Comparison of ENCODE assay signal across 30 cellular contexts in genomic region chr4:144703494-144703893, GRCh38. TPM values are rescaled to one million over a fixed set of nuclear protein-coding genes. Genes with fewer than 3 reads are reported as not detected.
"Had no signal": no experiment of that assay in that cellular context is flagged by ENCODE, and none has a peak within 500 bp of the region (broad histone marks: within the 10 kb centered on the region; RNA-seq: fewer than 3 reads in every experiment).

No MANE protein-coding gene starts in this region.

- H3K4me3 Mint-ChIP-seq: activated CD4-positive, alpha-beta memory T cell treated with anti-CD3 and anti-CD28 coated beads, Interleukin-2, amount 10 ng/mL, durations not matched to agents 7 days and 5 days; activated CD4-positive, alpha-beta T cell treated with anti-CD3 and anti-CD28 coated beads, Interleukin-2, amount 10 ng/mL, durations not matched to agents 24 days and 14 days; activated naive CD4-positive, alpha-beta T cell treated with anti-CD3 and anti-CD28 coated beads, Interleukin-2, amount 50 U/mL, for 24 hours; activated naive CD8-positive, alpha-beta T cell treated with anti-CD3 and anti-CD28 coated beads, Interleukin-2, amount 50 U/mL, for 24 hours; activated T-cell treated with anti-CD3 and anti-CD28 coated beads, Interleukin-2, amount 50 U/mL, for 4 hours; endodermal cell; nephron; stimulated activated memory B cell treated with anti-CD40 and anti-IgM and Interleukin-4, amounts not matched to agents 10 μg/mL and 1 μg/mL and 100 μg/mL, for 72 hours; stimulated activated naive CD8-positive, alpha-beta T cell treated with anti-CD3 and anti-CD28 coated beads, Interleukin-15, amount 100 ng/mL, for 72 hours; T-helper 1 cell treated with Interleukin-12 subunit alpha and Interleukin-12 subunit beta and Interleukin-4 antibody, amounts not matched to agents 30 μg/mL and 1 μg/mL, for 36 hours had no signal

- H3K27ac Mint-ChIP-seq: activated CD4-positive, alpha-beta memory T cell treated with anti-CD3 and anti-CD28 coated beads, Interleukin-2, amount 10 ng/mL, durations not matched to agents 7 days and 5 days; activated CD4-positive, alpha-beta T cell treated with anti-CD3 and anti-CD28 coated beads, Interleukin-2, amount 10 ng/mL, durations not matched to agents 24 days and 14 days; activated naive CD4-positive, alpha-beta T cell treated with anti-CD3 and anti-CD28 coated beads, Interleukin-2, amount 50 U/mL, for 24 hours; activated naive CD8-positive, alpha-beta T cell treated with anti-CD3 and anti-CD28 coated beads, Interleukin-2, amount 50 U/mL, for 24 hours; activated T-helper 2 cell treated with anti-CD3 and anti-CD28 coated beads, Interferon-gamma antibody, Interleukin-2, Interleukin-4, amounts not matched to agents 10 μg/mL and 5 μg/mL and 100 μg/mL, durations not matched to agents 14 hours and 24 hours and 36 hours; endodermal cell; nephron; stimulated activated memory B cell treated with anti-CD40 and anti-IgM and Interleukin-4, amounts not matched to agents 10 μg/mL and 1 μg/mL and 100 μg/mL, for 72 hours; stimulated activated naive CD8-positive, alpha-beta T cell treated with anti-CD3 and anti-CD28 coated beads, Interleukin-15, amount 100 ng/mL, for 72 hours; T-helper 1 cell treated with Interleukin-12 subunit alpha and Interleukin-12 subunit beta and Interleukin-4 antibody, amounts not matched to agents 30 μg/mL and 1 μg/mL, for 36 hours had no signal

- H3K36me3 Mint-ChIP-seq: activated naive CD4-positive, alpha-beta T cell treated with anti-CD3 and anti-CD28 coated beads, Interleukin-2, amount 50 U/mL, for 24 hours; stimulated activated memory B cell treated with anti-CD40 and anti-IgM and Interleukin-4, amounts not matched to agents 10 μg/mL and 1 μg/mL and 100 μg/mL, for 72 hours had no signal

- H3K4me1 Mint-ChIP-seq: activated CD4-positive, alpha-beta memory T cell treated with anti-CD3 and anti-CD28 coated beads, Interleukin-2, amount 10 ng/mL, durations not matched to agents 7 days and 5 days; activated CD4-positive, alpha-beta T cell treated with anti-CD3 and anti-CD28 coated beads, Interleukin-2, amount 10 ng/mL, durations not matched to agents 24 days and 14 days; activated naive CD4-positive, alpha-beta T cell treated with anti-CD3 and anti-CD28 coated beads, Interleukin-2, amount 50 U/mL, for 24 hours; activated naive CD8-positive, alpha-beta T cell treated with anti-CD3 and anti-CD28 coated beads, Interleukin-2, amount 50 U/mL, for 24 hours; stimulated activated memory B cell treated with anti-CD40 and anti-IgM and Interleukin-4, amounts not matched to agents 10 μg/mL and 1 μg/mL and 100 μg/mL, for 72 hours; stimulated activated naive CD8-positive, alpha-beta T cell treated with anti-CD3 and anti-CD28 coated beads, Interleukin-15, amount 100 ng/mL, for 72 hours had no signal

- H3K27ac ChIP-seq: esophagus muscularis mucosa, left lung, lower lobe of right lung, parathyroid adenoma, psoas muscle, tibial nerve, uterus, VCaP had no signal

- H3K9me3 Mint-ChIP-seq: activated CD4-positive, alpha-beta memory T cell treated with anti-CD3 and anti-CD28 coated beads, Interleukin-2, amount 10 ng/mL, durations not matched to agents 7 days and 5 days; activated CD4-positive, alpha-beta T cell treated with anti-CD3 and anti-CD28 coated beads, Interleukin-2, amount 10 ng/mL, durations not matched to agents 24 days and 14 days; activated naive CD4-positive, alpha-beta T cell treated with anti-CD3 and anti-CD28 coated beads, Interleukin-2, amount 50 U/mL, for 24 hours; activated naive CD8-positive, alpha-beta T cell treated with anti-CD3 and anti-CD28 coated beads, Interleukin-2, amount 50 U/mL, for 24 hours; activated T-cell treated with anti-CD3 and anti-CD28 coated beads, Interleukin-2, amount 50 U/mL, for 4 hours; activated T-helper 2 cell treated with anti-CD3 and anti-CD28 coated beads, Interferon-gamma antibody, Interleukin-2, Interleukin-4, amounts not matched to agents 10 μg/mL and 5 μg/mL and 100 μg/mL, durations not matched to agents 14 hours and 24 hours and 36 hours; endodermal cell; nephron; stimulated activated memory B cell treated with anti-CD40 and anti-IgM and Interleukin-4, amounts not matched to agents 10 μg/mL and 1 μg/mL and 100 μg/mL, for 72 hours; stimulated activated naive CD8-positive, alpha-beta T cell treated with anti-CD3 and anti-CD28 coated beads, Interleukin-15, amount 100 ng/mL, for 72 hours; T-helper 1 cell treated with Interleukin-12 subunit alpha and Interleukin-12 subunit beta and Interleukin-4 antibody, amounts not matched to agents 30 μg/mL and 1 μg/mL, for 36 hours had no signal

- ATAC-seq: activated naive CD8-positive, alpha-beta T cell treated with anti-CD3 and anti-CD28 coated beads, Interleukin-2, amount 50 U/mL, for 24 hours; activated T-cell treated with anti-CD3 and anti-CD28 coated beads, Interleukin-2, amount 50 U/mL, for 4 hours; left lung; lower lobe of right lung; psoas muscle; stimulated activated memory B cell treated with anti-CD40 and anti-IgM and Interleukin-4, amounts not matched to agents 10 μg/mL and 1 μg/mL and 100 μg/mL, for 72 hours; stimulated activated naive CD8-positive, alpha-beta T cell treated with anti-CD3 and anti-CD28 coated beads, Interleukin-15, amount 100 ng/mL, for 72 hours had no signal

- H3K27me3 Mint-ChIP-seq: activated CD4-positive, alpha-beta memory T cell treated with anti-CD3 and anti-CD28 coated beads, Interleukin-2, amount 10 ng/mL, durations not matched to agents 7 days and 5 days; activated CD4-positive, alpha-beta T cell treated with anti-CD3 and anti-CD28 coated beads, Interleukin-2, amount 10 ng/mL, durations not matched to agents 24 days and 14 days; activated naive CD4-positive, alpha-beta T cell treated with anti-CD3 and anti-CD28 coated beads, Interleukin-2, amount 50 U/mL, for 24 hours; activated naive CD8-positive, alpha-beta T cell treated with anti-CD3 and anti-CD28 coated beads, Interleukin-2, amount 50 U/mL, for 24 hours; stimulated activated memory B cell treated with anti-CD40 and anti-IgM and Interleukin-4, amounts not matched to agents 10 μg/mL and 1 μg/mL and 100 μg/mL, for 72 hours; stimulated activated naive CD8-positive, alpha-beta T cell treated with anti-CD3 and anti-CD28 coated beads, Interleukin-15, amount 100 ng/mL, for 72 hours had no signal

- DNase-seq: activated CD4-positive, alpha-beta memory T cell treated with anti-CD3 and anti-CD28 coated beads, Interleukin-2, amount 10 ng/mL, durations not matched to agents 7 days and 5 days; activated CD4-positive, alpha-beta T cell treated with anti-CD3 and anti-CD28 coated beads, Interleukin-2, amount 10 ng/mL, durations not matched to agents 24 days and 14 days; activated CD4-positive, CD25-positive, alpha-beta regulatory T cell treated with anti-CD3 and anti-CD28 coated beads, Interleukin-2, amount 50 U/mL, for 72 hours; activated CD8-positive, alpha-beta memory T cell treated with anti-CD3 and anti-CD28 coated beads, Interleukin-2, amount 50 U/mL, for 48 hours; activated naive CD8-positive, alpha-beta T cell treated with anti-CD3 and anti-CD28 coated beads, Interleukin-2, amount 50 U/mL, for 24 hours; activated T-cell treated with anti-CD3 and anti-CD28 coated beads, Interleukin-2, amount 50 U/mL, for 4 hours; amygdala; caudate nucleus; cortex of kidney; endodermal cell; foreskin melanocyte; kidney glomerular epithelial cell; left lung; lower lobe of right lung; psoas muscle; stimulated activated CD4-positive, alpha-beta T cell treated with anti-CD3 and anti-CD28 coated beads, Interleukin-1b, Interleukin-23, amount 100 ng/mL, for 48 hours; stimulated activated CD4-positive, alpha-beta T cell treated with anti-CD3 and anti-CD28 coated beads, Interleukin-4, amount 100 ng/mL, for 4 hours; stimulated activated CD8-positive, alpha-beta memory T cell treated with anti-CD3 and anti-CD28 coated beads, Interleukin-4, amount 100 ng/mL, for 48 hours; stimulated activated naive CD8-positive, alpha-beta T cell treated with anti-CD3 and anti-CD28 coated beads, Interleukin-15, amount 100 ng/mL, for 72 hours; T-helper 9 cell; uterus had no signal

RNA-seq across cellular contexts. Expression of gene HHIP, which starts 57.5 kb away (rescaled TPM):
- total RNA-seq: activated CD4-positive, alpha-beta memory T cell treated with anti-CD3 and anti-CD28 coated beads, Interleukin-2, amount 10 ng/mL, durations not matched to agents 7 days and 5 days; activated CD4-positive, alpha-beta T cell treated with anti-CD3 and anti-CD28 coated beads, Interleukin-2, amount 10 ng/mL, durations not matched to agents 24 days and 14 days; activated T-helper 2 cell treated with anti-CD3 and anti-CD28 coated beads, Interferon-gamma antibody, Interleukin-2, Interleukin-4, amounts not matched to agents 10 μg/mL and 5 μg/mL and 100 μg/mL, durations not matched to agents 14 hours and 24 hours and 36 hours had no signal
